ENCODE assay signal across 25 cellular contexts in genomic region chr2:135219226-135219625, GRCh38.
"Had no signal": no experiment of that assay in that cellular context is flagged by ENCODE, and none has a peak within 500 bp of the region (broad histone marks: within the 10 kb centered on the region; RNA-seq: fewer than 3 reads in every experiment).

No MANE protein-coding gene starts in this region.

- H3K36me3 ChIP-seq: left ventricle myocardium inferior, pancreas, prostate gland, thyroid gland, transverse colon, upper lobe of right lung had no signal

- ATAC-seq: natural killer cell; pancreas; right cardiac atrium; sciatic nerve; stimulated activated naive B cell treated with anti-CD40 and anti-IgM and Interleukin-4, amounts not matched to agents 10 μg/mL and 1 μg/mL and 100 μg/mL, for 72 hours; stimulated activated naive CD8-positive, alpha-beta T cell treated with anti-CD3 and anti-CD28 coated beads, Interleukin-15, Interleukin-2, amounts not matched to agents 100 U/mL and 50 U/mL, for 24 hours; upper lobe of right lung had no signal

- H3K27me3 ChIP-seq: pancreas, stomach, testis, thyroid gland, transverse colon, upper lobe of right lung had no signal

- H3K4me1 ChIP-seq: left ventricle myocardium inferior, pancreas, prostate gland, stomach, testis, thyroid gland, transverse colon, upper lobe of right lung had no signal

- H3K27ac ChIP-seq: left ventricle myocardium inferior, pancreas, prostate gland, skin epidermis, stomach, testis, thyroid gland, transverse colon, upper lobe of right lung had no signal

- DNase-seq: islet precursor cell; left ventricle myocardium inferior; mesendoderm; naive B cell; natural killer cell; nephron progenitor cell; pancreas; posterior cingulate gyrus; retina; right cardiac atrium; stimulated activated CD4-positive, alpha-beta T cell treated with anti-CD3 and anti-CD28 coated beads, Interleukin-12 subunit alpha, Interleukin-12 subunit beta, amount 100 ng/mL, for 4 hours; stimulated activated CD4-positive, alpha-beta T cell treated with anti-CD3 and anti-CD28 coated beads, Interleukin-15, amount 100 ng/mL, for 24 hours; stimulated activated CD4-positive, alpha-beta T cell treated with anti-CD3 and anti-CD28 coated beads, Interleukin-2, amount 100 ng/mL, for 24 hours; stimulated activated CD4-positive, alpha-beta T cell treated with anti-CD3 and anti-CD28 coated beads, Interleukin-4, amount 100 ng/mL, for 1 hour; stimulated activated naive B cell treated with anti-CD40 and anti-IgM and Interleukin-4, amounts not matched to agents 10 μg/mL and 1 μg/mL and 100 μg/mL, for 72 hours; stimulated activated naive CD8-positive, alpha-beta T cell treated with anti-CD3 and anti-CD28 coated beads, Interleukin-15, Interleukin-2, amounts not matched to agents 100 U/mL and 50 U/mL, for 24 hours; stomach; testis; thyroid gland; transverse colon; upper lobe of right lung had no signal

- H3K4me3 ChIP-seq: left ventricle myocardium inferior, lung, pancreas, prostate gland, skin epidermis, stomach, testis, thyroid gland, transverse colon, upper lobe of right lung had no signal

- H3K9me3 ChIP-seq: left ventricle myocardium inferior, pancreas, prostate gland, stomach, testis, thyroid gland, transverse colon, upper lobe of right lung had no signal
